In the genomic region with DNA sequence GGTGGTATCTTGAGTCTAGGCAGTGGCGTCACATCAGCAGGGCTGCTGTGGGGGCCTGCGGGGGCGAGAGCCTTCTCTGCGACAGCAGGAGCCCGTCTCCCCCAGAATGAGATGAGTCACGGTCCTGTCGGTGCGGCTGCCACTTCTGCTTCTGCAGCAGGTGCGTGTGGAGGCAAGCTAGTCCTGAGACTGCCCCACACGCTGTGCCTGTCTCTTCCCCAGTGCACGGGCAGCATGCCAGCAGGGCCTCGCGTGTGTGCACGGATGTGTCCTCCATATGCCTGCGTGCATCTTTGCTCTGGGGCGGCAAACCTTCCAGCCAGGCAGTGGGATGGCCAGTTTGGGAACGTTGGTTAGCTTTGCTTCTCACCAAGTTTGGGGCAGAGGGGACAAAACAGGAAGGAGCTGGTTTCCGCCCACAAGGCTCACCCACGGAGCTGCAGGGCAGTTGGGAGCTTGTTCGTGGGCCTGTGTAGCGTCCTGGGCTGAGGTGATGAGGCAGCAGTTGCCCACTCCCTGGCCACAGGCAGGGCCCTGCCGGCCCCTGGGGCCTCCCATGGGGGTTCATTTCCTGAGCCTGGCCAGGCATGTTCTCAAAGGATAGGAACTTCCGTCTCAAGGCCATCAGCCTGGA, we compare ENCODE assay signal across 1 cellular context.
TF ChIP-seq lines count a peak whose summit lies in the region.

No MANE protein-coding gene starts in this region.

TF ChIP-seq in IMR-90, 13 proteins besides CTCF, POLR2A, EP300 and RAD21 (continued from another document):
- TF ChIP-seq ELK1 (IDR thresholded peaks at IDR 0.05; ENCODE audit: borderline replicate concordance, low read depth, low read length) (no peak), RFX5 (IDR thresholded peaks at IDR 0.05; ENCODE audit: low read depth, low read length) (no peak), MAFK (IDR thresholded peaks at IDR 0.05; ENCODE audit: low read depth, low read length) (no peak), MXI1 (IDR thresholded peaks at IDR 0.05; ENCODE audit: borderline replicate concordance, low read depth, low read length) (no peak), CEBPB (IDR thresholded peaks at IDR 0.05; ENCODE audit: low read depth, low read length) (no peak), MAZ (IDR thresholded peaks at IDR 0.05; ENCODE audit: borderline replicate concordance, low read depth, low read length) (no peak), BHLHE40 (IDR thresholded peaks at IDR 0.05; ENCODE audit: low read depth, low read length) (no peak), RCOR1 (IDR thresholded peaks at IDR 0.05; ENCODE audit: insufficient replicate concordance, low read length) (no peak), SMC3 (IDR thresholded peaks at IDR 0.05; ENCODE audit: low read depth, low read length) (no peak), FOS (IDR thresholded peaks at IDR 0.05; ENCODE audit: low read depth, low read length) (no peak), NFE2L2 (IDR thresholded peaks at IDR 0.05; ENCODE audit: low read depth, low read length) (no peak)
- TF ChIP-seq, protein P1, sequence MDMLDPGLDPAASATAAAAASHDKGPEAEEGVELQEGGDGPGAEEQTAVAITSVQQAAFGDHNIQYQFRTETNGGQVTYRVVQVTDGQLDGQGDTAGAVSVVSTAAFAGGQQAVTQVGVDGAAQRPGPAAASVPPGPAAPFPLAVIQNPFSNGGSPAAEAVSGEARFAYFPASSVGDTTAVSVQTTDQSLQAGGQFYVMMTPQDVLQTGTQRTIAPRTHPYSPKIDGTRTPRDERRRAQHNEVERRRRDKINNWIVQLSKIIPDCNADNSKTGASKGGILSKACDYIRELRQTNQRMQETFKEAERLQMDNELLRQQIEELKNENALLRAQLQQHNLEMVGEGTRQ (IDR thresholded peaks at IDR 0.05; ENCODE audit: low read depth, low read length), result no peak
